Comparison of ENCODE assay signal across 8 cellular contexts in the genomic region with DNA sequence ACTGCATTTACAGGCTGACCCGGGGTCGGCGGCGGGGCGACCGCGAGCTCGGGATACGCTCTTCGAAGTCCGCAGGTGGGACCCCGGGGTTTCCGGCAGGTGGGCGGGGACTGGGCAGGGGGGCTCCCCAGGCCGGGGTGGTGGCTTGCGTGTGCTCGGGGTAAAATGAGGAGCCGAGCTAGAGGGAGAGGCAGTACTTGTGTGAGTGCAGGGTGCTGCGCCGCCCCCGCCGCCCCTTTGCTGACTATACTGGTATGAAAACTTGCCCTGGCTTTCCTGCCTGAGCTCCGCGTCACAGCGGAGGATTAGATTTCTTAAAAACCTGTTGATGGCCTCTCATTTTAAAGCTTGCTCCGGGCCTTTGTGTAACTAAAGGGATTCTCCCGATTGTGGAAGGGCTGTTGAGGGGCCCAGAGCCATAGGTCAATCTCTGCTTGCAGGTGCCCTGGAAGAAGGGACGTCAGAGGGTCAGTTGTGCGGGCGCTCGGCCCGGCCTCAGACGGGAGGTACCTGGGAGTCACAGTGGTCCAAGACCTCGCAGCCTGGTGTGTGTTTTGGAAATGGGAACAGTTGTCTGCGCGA. TPM values are rescaled to one million over a fixed set of nuclear protein-coding genes. Genes with fewer than 3 reads are reported as not detected.
DNase-seq lines count a peak whose midpoint lies in the region; ATAC-seq and TF ChIP-seq lines count a peak whose summit lies in the region.

No MANE protein-coding gene starts in this region.

- peak; percentile 32 for DNase-seq in COR-L47 (lab: John Stamatoyannopoulos, UW)
- DNase-seq in HT1080 (ENCODE audit: low read depth), result peak; percentile 51
- DNase-seq in SHP77 treated with DMSO at 0.1 percent for 48 hours (lab: John Stamatoyannopoulos, UW), result peak; percentile 12
- DNase-seq in activated naive CD4-positive, alpha-beta T cell treated with anti-CD3 and anti-CD28 coated beads, Interleukin-2, amount 50 U/mL, for 72 hours (ENCODE audit: low spot score in 2 of 2), result peak in 1 of 2 donors; percentile 64
- peak; percentile 56 for DNase-seq in glutamatergic neuron
- peak in 4 of 5 donors; percentile 56 to 75 (median 68) for DNase-seq in ovary
- peak; percentile 50 for DNase-seq in thoracic aorta (ENCODE audit: low spot score)

- H3K4me1 Mint-ChIP-seq in glutamatergic neuron (ENCODE audit: low read depth, unreplicated experiment), result peaks cover 12% of the 10 kb centered on the region

- peaks cover 8 to 15% of the 10 kb centered on the region in 2 donors for H3K36me3 Mint-ChIP-seq in activated naive CD4-positive, alpha-beta T cell treated with anti-CD3 and anti-CD28 coated beads, Interleukin-2, amount 50 U/mL, for 72 hours
- H3K36me3 Mint-ChIP-seq in glutamatergic neuron (ENCODE audit: unreplicated experiment), result no peaks in the 10 kb centered on the region

- no peak for TF ChIP-seq CTCF in glutamatergic neuron (IDR thresholded peaks at IDR 0.05; ENCODE audit: partially characterized antibody, unreplicated experiment)
- no peak for TF ChIP-seq CTCF in ovary (IDR thresholded peaks at IDR 0.05)
- TF ChIP-seq CTCF in thoracic aorta (IDR thresholded peaks at IDR 0.05), result no peak

- H3K9me3 ChIP-seq in ovary (no peaks in the 10 kb centered on the region), thoracic aorta (no peaks in the 10 kb centered on the region)

- peak overlapping the region; percentile 92 to 93 for H3K27ac Mint-ChIP-seq in activated naive CD4-positive, alpha-beta T cell treated with anti-CD3 and anti-CD28 coated beads, Interleukin-2, amount 50 U/mL, for 72 hours
- peak overlapping the region; percentile 78 for H3K27ac Mint-ChIP-seq in glutamatergic neuron (ENCODE audit: unreplicated experiment)

- no peak for TF ChIP-seq POLR2A in ovary (IDR thresholded peaks at IDR 0.05)

- H3K4me3 ChIP-seq in ovary, result peak overlapping the region; percentile 81
- H3K4me3 ChIP-seq in thoracic aorta, result peak overlapping the region; percentile 93

- intact Hi-C loops in ovary (cut with DNase I), result loop anchor here in 3 of 4 donors (5.0 to 10.0 kb wide), 2 partner anchors 69 to 72 kb away; a partner anchor contains a TSS

- H3K36me3 ChIP-seq in ovary, result no peaks in the 10 kb centered on the region
- H3K36me3 ChIP-seq in thoracic aorta, result no peaks in the 10 kb centered on the region

- WGBS in ovary, 3 donors, result 0 to 1% (median 1%) methylated on average over 29 to 36 of the region's 36 CpGs

- ATAC-seq in GM21381 (IDR thresholded peaks at IDR 0.05; ENCODE audit: unreplicated experiment) (peak; percentile 42), thoracic aorta (ENCODE audit: insufficient number of reproducible peaks, low FRiP score, low read depth) (no peak)
- peak; percentile 73 to 81 for ATAC-seq in activated naive CD4-positive, alpha-beta T cell treated with anti-CD3 and anti-CD28 coated beads, Interleukin-2, amount 50 U/mL, for 72 hours

- TF ChIP-seq EP300 in ovary (IDR thresholded peaks at IDR 0.05), result no peak

- H3K27me3 ChIP-seq in ovary, result no peaks in the 10 kb centered on the region
- H3K27me3 ChIP-seq in thoracic aorta (replicated peaks; ENCODE audit: insufficient read depth), result no peaks in the 10 kb centered on the region

- peaks cover 6% of the 10 kb centered on the region for H3K4me1 ChIP-seq in ovary (ENCODE audit: insufficient read depth)
- H3K4me1 ChIP-seq in thoracic aorta (ENCODE audit: control insufficient read depth in 1 of 2, low read depth in 2 of 2), result peaks cover 15 to 25% of the 10 kb centered on the region in 2 donors

- no peaks in the 10 kb centered on the region for H3K9me3 Mint-ChIP-seq in activated naive CD4-positive, alpha-beta T cell treated with anti-CD3 and anti-CD28 coated beads, Interleukin-2, amount 50 U/mL, for 72 hours
- H3K9me3 Mint-ChIP-seq in glutamatergic neuron (ENCODE audit: unreplicated experiment), result peaks cover 3% of the 10 kb centered on the region

- H3K27me3 Mint-ChIP-seq in glutamatergic neuron (ENCODE audit: unreplicated experiment), result peaks cover 12% of the 10 kb centered on the region

- H3K27ac ChIP-seq in ovary, result peak overlapping the region; percentile 63 to 88
- peak overlapping the region; percentile 80 to 95 for H3K27ac ChIP-seq in thoracic aorta

- H3K4me3 Mint-ChIP-seq in glutamatergic neuron (ENCODE audit: unreplicated experiment), result peak overlapping the region; percentile 95

RNA-seq across cellular contexts. Expression of a gene that starts 0.5 kb away (rescaled TPM):
- total RNA-seq in HT1080 (2014; rRNA removed; shearing (Covaris generic)), result 47.3 and 52.8 TPM in 2 replicates
- 52.8 and 57.7 TPM in 2 replicates for polyA plus RNA-seq in HT1080 (2015; cell fraction: cytosol; rRNA removed)
- 20.5 and 20.7 TPM in 2 replicates for polyA plus RNA-seq in HT1080 (2015; cell fraction: nucleus; rRNA removed)
- 10 to 100 TPM; 33.4 to 43.5 TPM for total RNA-seq in activated naive CD4-positive, alpha-beta T cell treated with anti-CD3 and anti-CD28 coated beads, Interleukin-2, amount 50 U/mL, for 72 hours
- total RNA-seq in glutamatergic neuron (ENCODE audit: unreplicated experiment) (16.1 TPM), ovary (10 to 100 TPM; 33.5 to 54.0 (median 52.2) TPM), thoracic aorta (10 to 100 TPM; 46.7 to 49.4 TPM)
- polyA plus RNA-seq in ovary, result 10 to 100 TPM; 23.6 to 45.5 TPM

RNA-seq across cellular contexts. Expression of a gene that starts 0.8 kb away (rescaled TPM):
- total RNA-seq in HT1080 (2014; rRNA removed; shearing (Covaris generic)), result 0.20 and 0.56 TPM in 2 replicates
- 0.21 and 0.45 TPM in 2 replicates for polyA plus RNA-seq in HT1080 (2015; cell fraction: cytosol; rRNA removed)
- 0.64 and 0.75 TPM in 2 replicates for polyA plus RNA-seq in HT1080 (2015; cell fraction: nucleus; rRNA removed)
- under 1 TPM; 0.56 to 0.71 TPM for total RNA-seq in activated naive CD4-positive, alpha-beta T cell treated with anti-CD3 and anti-CD28 coated beads, Interleukin-2, amount 50 U/mL, for 72 hours
- total RNA-seq in glutamatergic neuron (ENCODE audit: unreplicated experiment), result 1.1 TPM
- 10 to 100 TPM in 1 of 7 donors, 1 to 10 TPM in 6; 5.5 to 13.3 (median 6.9) TPM for total RNA-seq in ovary
- polyA plus RNA-seq in ovary, result 1 to 10 TPM; 1.1 to 1.6 TPM
- total RNA-seq in thoracic aorta, result 1 to 10 TPM in 1 of 2 donors, under 1 TPM in 1; 0.95 to 2.5 TPM
